8 cellular contexts compared by ENCODE assay signal in the genomic region with DNA sequence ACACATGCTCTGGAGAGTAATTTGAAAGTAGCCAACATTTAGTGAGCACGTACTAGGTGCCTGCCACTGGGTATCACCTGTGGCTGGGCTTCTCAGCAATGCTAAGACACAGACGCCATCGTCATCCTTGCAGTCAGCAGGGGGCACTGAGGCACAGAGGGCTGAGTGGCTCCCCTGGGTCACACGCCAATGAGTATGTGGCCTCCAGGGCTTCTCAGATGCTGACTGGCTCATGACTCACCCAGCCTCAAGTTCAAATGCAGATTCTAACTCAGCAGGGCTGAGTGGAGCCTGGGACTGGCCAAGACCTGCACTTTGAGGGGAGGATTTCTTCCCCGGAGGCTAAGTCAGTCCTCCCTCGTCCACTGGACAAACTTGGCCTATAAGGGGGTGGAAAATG.
DNase-seq lines count a peak whose midpoint lies in the region; ATAC-seq lines count a peak whose summit lies in the region.

No MANE protein-coding gene starts in this region.

- H3K56ac ChIP-seq in mesendoderm (ENCODE audit: low read length), result no peak overlapping the region

- H3K79me2 ChIP-seq in mesendoderm (ENCODE audit: control insufficient read depth, insufficient read depth, low read length), result no peaks in the 10 kb centered on the region

- no peak overlapping the region for H4K5ac ChIP-seq in mesendoderm (ENCODE audit: low read length)

- H3K27ac ChIP-seq in mesendoderm (ENCODE audit: low read depth, low read length), result no peak overlapping the region

- no peak overlapping the region for H3K4me2 ChIP-seq in mesendoderm (ENCODE audit: low read length)

- H3K79me1 ChIP-seq in mesendoderm (ENCODE audit: low read length), result no peaks in the 10 kb centered on the region

- H3K23ac ChIP-seq in mesendoderm (ENCODE audit: low read length), result no peak overlapping the region

- peaks cover 0 to 1% (median 0%) of the 10 kb centered on the region in 4 donors for H3K4me1 Mint-ChIP-seq in naive thymus-derived CD8-positive, alpha-beta T cell

- no peaks in the 10 kb centered on the region for H3K36me3 ChIP-seq in mesendoderm (ENCODE audit: control insufficient read depth, insufficient read depth, low read length)

- no peaks in the 10 kb centered on the region for H3K36me3 Mint-ChIP-seq in activated naive CD4-positive, alpha-beta T cell treated with anti-CD3 and anti-CD28 coated beads, Interleukin-2, amount 50 U/mL, for 72 hours
- no peaks in the 10 kb centered on the region for H3K36me3 Mint-ChIP-seq in naive thymus-derived CD8-positive, alpha-beta T cell

- H3K9ac ChIP-seq in mesendoderm (ENCODE audit: low read length), result no peak overlapping the region

- H4K8ac ChIP-seq in mesendoderm (ENCODE audit: low read depth, low read length), result no peak overlapping the region

- no peak overlapping the region for H2BK15ac ChIP-seq in mesendoderm (replicated peaks; ENCODE audit: low read depth)

- peak; percentile 99 to 100 for ATAC-seq in activated naive CD4-positive, alpha-beta T cell treated with anti-CD3 and anti-CD28 coated beads, Interleukin-2, amount 50 U/mL, for 72 hours
- no peak for ATAC-seq in GM18873 (IDR thresholded peaks at IDR 0.05; ENCODE audit: low FRiP score, unreplicated experiment)
- no peak for ATAC-seq in naive thymus-derived CD8-positive, alpha-beta T cell

- H3K9me3 Mint-ChIP-seq in activated naive CD4-positive, alpha-beta T cell treated with anti-CD3 and anti-CD28 coated beads, Interleukin-2, amount 50 U/mL, for 72 hours, result no peaks in the 10 kb centered on the region
- no peaks in the 10 kb centered on the region for H3K9me3 Mint-ChIP-seq in naive thymus-derived CD8-positive, alpha-beta T cell

- no peak overlapping the region for H3K18ac ChIP-seq in mesendoderm (ENCODE audit: low read length)

- no peak overlapping the region for H2BK5ac ChIP-seq in mesendoderm (ENCODE audit: low read length)

- no peak overlapping the region for H2AK5ac ChIP-seq in mesendoderm (ENCODE audit: low read length)

- no peak overlapping the region for H3K4ac ChIP-seq in mesendoderm (ENCODE audit: low read depth, low read length)

- no peak overlapping the region for H3K4me3 ChIP-seq in mesendoderm (ENCODE audit: low read length)

- H3K4me3 Mint-ChIP-seq in naive thymus-derived CD8-positive, alpha-beta T cell, result no peak overlapping the region

- H3K27me3 ChIP-seq in mesendoderm (ENCODE audit: insufficient read depth, low read length, poor library complexity), result no peaks in the 10 kb centered on the region

- DNase-seq in AG20443 (ENCODE audit: low spot score), result peak; percentile 90
- DNase-seq in LHCN-M2 (ENCODE audit: low read depth), result peak; percentile 92
- DNase-seq in activated naive CD4-positive, alpha-beta T cell treated with anti-CD3 and anti-CD28 coated beads, Interleukin-2, amount 50 U/mL, for 72 hours (ENCODE audit: low spot score in 2 of 2), result peak; percentile 54 to 68
- DNase-seq in mesendoderm, result peak; percentile 89
- no peak for DNase-seq in D341Med (ENCODE audit: low spot score)
- no peak for DNase-seq in naive thymus-derived CD8-positive, alpha-beta T cell
- DNase-seq in T-helper 9 cell, result no peak

- H3K27me3 Mint-ChIP-seq in naive thymus-derived CD8-positive, alpha-beta T cell, result peaks cover 34 to 64% (median 64%) of the 10 kb centered on the region in 5 donors

- no CpG with 5 or more reads among the region's 6 CpGs for WGBS in mesendoderm (ENCODE audit: extremely low coverage, insufficient coverage, low lambda C conversion rate)

- H3K27ac Mint-ChIP-seq in activated naive CD4-positive, alpha-beta T cell treated with anti-CD3 and anti-CD28 coated beads, Interleukin-2, amount 50 U/mL, for 72 hours, result no peak overlapping the region
- H3K27ac Mint-ChIP-seq in naive thymus-derived CD8-positive, alpha-beta T cell, result no peak overlapping the region

- POLR2A ChIA-PET in naive thymus-derived CD8-positive, alpha-beta T cell (lab: Charles Lee), result no interaction called here

- H3K4me1 ChIP-seq in mesendoderm (ENCODE audit: control insufficient read depth, low read depth, low read length), result peaks cover 2% of the 10 kb centered on the region

- no peak overlapping the region for H2BK120ac ChIP-seq in mesendoderm (ENCODE audit: low read depth, low read length)

Comparison
In these comparisons a context has a peak if more than half of its experiments do, and no peak if none do; other contexts are left out.
1. DNase-seq: peak in AG20443 (single experiment), LHCN-M2 (single experiment), activated naive CD4-positive, alpha-beta T cell treated with anti-CD3 and anti-CD28 coated beads, Interleukin-2, amount 50 U/mL, for 72 hours (2 of 2) and mesendoderm (single experiment); none in D341Med (single experiment), naive thymus-derived CD8-positive, alpha-beta T cell (0 of 10) and T-helper 9 cell (single experiment).
2. ATAC-seq: peak in activated naive CD4-positive, alpha-beta T cell treated with anti-CD3 and anti-CD28 coated beads, Interleukin-2, amount 50 U/mL, for 72 hours (2 of 2); none in GM18873 (single experiment) and naive thymus-derived CD8-positive, alpha-beta T cell (0 of 2).